19 cellular contexts compared by ENCODE assay signal in the genomic region with DNA sequence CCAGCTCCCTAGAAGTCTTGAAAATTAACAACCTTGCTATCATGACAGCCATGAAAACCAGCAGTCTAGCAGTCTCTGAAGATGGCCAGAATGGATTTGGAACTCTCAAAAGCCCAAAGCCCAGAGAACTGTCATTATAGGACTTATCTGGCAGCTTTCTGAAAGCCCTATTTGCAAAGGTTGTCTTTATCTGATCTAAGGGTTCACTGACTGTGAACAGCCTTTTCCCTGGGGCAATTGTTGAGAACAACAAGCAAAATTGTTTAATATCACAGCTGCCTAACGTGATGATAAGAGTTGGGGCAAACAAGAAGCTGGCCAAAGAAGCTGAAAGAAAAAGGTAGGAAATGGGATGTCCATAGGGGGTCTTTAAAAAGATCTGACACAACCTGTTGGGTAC.
"Had no signal": no experiment of that assay in that cellular context is flagged by ENCODE, and none has a peak within 500 bp of the region (broad histone marks: within the 10 kb centered on the region; RNA-seq: fewer than 3 reads in every experiment).

No MANE protein-coding gene starts in this region.

- DNase-seq: activated CD4-positive, alpha-beta T cell treated with anti-CD3 and anti-CD28 coated beads, Interleukin-2, amount 50 U/mL, for 48 hours; activated gamma-delta T cell treated with Interleukin-2 at 50 U/mL for 16 hours; amniotic stem cell; effector CD4-positive, alpha-beta T cell; gastrocnemius medialis; head of caudate nucleus; kidney; left ventricle myocardium inferior; mucosa of descending colon; naive B cell; right cardiac atrium; transverse colon had no signal

- H3K27me3 ChIP-seq: gastrocnemius medialis, transverse colon had no signal

- H3K27ac ChIP-seq: gastrocnemius medialis, prostate gland, skin epidermis, transverse colon had no signal

- H3K4me1 ChIP-seq: gastrocnemius medialis, prostate gland had no signal

- H3K9me3 ChIP-seq: prostate gland had no signal

- ATAC-seq: gastrocnemius medialis, mucosa of descending colon, right cardiac atrium had no signal

- H3K4me1 Mint-ChIP-seq: memory B cell had no signal

- H3K36me3 ChIP-seq: gastrocnemius medialis, left ventricle myocardium inferior, prostate gland, transverse colon had no signal

- H3K4me3 Mint-ChIP-seq: activated naive CD8-positive, alpha-beta T cell; activated T-helper 1 cell treated with anti-CD3 and anti-CD28 coated beads, Interleukin-12 subunit alpha, Interleukin-12 subunit beta, Interleukin-2, Interleukin-4 antibody, amounts not matched to agents 30 ng/mL and 10 ng/mL and 1 ng/mL, durations not matched to agents 14 hours and 24 hours and 36 hours; memory B cell; naive B cell; neural crest cell; stimulated activated naive CD8-positive, alpha-beta T cell treated with anti-CD3 and anti-CD28 coated beads, Interleukin-15, Interleukin-2, amounts not matched to agents 100 ng/mL and 50 ng/mL, for 24 hours had no signal

- H3K4me3 ChIP-seq: gastrocnemius medialis, left ventricle myocardium inferior, mucosa of descending colon, prostate gland, skin epidermis, transverse colon had no signal

- H3K27ac Mint-ChIP-seq: activated naive CD8-positive, alpha-beta T cell; activated T-helper 1 cell treated with anti-CD3 and anti-CD28 coated beads, Interleukin-12 subunit alpha, Interleukin-12 subunit beta, Interleukin-2, Interleukin-4 antibody, amounts not matched to agents 30 ng/mL and 10 ng/mL and 1 ng/mL, durations not matched to agents 14 hours and 24 hours and 36 hours; memory B cell; naive B cell; stimulated activated naive CD8-positive, alpha-beta T cell treated with anti-CD3 and anti-CD28 coated beads, Interleukin-15, Interleukin-2, amounts not matched to agents 100 ng/mL and 50 ng/mL, for 24 hours had no signal
